ENCODE assay signal across 8 cellular contexts in the genomic region with DNA sequence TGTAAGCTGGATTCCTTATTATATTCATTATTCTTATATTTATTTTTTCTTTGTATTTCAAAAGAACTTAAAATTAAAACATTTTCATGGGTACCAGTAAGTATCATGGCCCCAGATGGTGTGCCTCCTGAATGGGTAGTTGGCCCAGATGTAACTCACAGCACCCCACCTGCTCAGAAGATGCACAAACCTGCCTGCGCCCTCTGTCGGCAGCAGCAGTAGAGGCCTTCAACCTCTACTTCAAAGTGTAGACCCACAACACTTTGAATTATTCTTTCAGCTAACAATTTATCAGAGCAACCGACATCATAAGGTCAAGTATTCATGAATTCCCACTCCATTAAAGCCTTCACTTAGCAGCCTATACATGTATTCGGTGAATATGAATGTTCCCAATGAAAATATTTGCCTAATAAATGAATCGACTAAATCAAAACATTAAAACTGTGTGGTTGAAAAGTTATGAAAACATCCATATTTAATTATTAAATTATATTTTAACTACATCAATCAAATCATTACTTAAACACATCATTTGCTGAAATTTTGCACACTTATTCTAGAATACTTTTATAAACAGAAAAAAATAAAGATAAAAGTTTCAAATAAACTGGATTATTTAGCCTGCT. TPM values are rescaled to one million over a fixed set of nuclear protein-coding genes. Genes with fewer than 3 reads are reported as not detected.
DNase-seq lines count a peak whose midpoint lies in the region; ATAC-seq and TF ChIP-seq lines count a peak whose summit lies in the region.

No MANE protein-coding gene starts in this region.

- no peak overlapping the region for H3K4me3 Mint-ChIP-seq in activated CD4-positive, alpha-beta T cell treated with anti-CD3 and anti-CD28 coated beads, Interleukin-2, amount 10 ng/mL, durations not matched to agents 24 days and 14 days
- no peak overlapping the region for H3K4me3 Mint-ChIP-seq in memory B cell

- H3K27me3 Mint-ChIP-seq in activated CD4-positive, alpha-beta T cell treated with anti-CD3 and anti-CD28 coated beads, Interleukin-2, amount 10 ng/mL, durations not matched to agents 24 days and 14 days = peaks cover 21% of the 10 kb centered on the region
- H3K27me3 Mint-ChIP-seq in memory B cell = peaks cover 7% of the 10 kb centered on the region

- H3K27ac Mint-ChIP-seq in activated CD4-positive, alpha-beta T cell treated with anti-CD3 and anti-CD28 coated beads, Interleukin-2, amount 10 ng/mL, durations not matched to agents 24 days and 14 days = no peak overlapping the region
- H3K27ac Mint-ChIP-seq in memory B cell = no peak overlapping the region

- ATAC-seq in HG03135 (IDR thresholded peaks at IDR 0.05; ENCODE audit: unreplicated experiment) (peak; percentile 83), memory B cell (ENCODE audit: low read depth) (peak; percentile 100)

- no peaks in the 10 kb centered on the region for H3K9me3 Mint-ChIP-seq in activated CD4-positive, alpha-beta T cell treated with anti-CD3 and anti-CD28 coated beads, Interleukin-2, amount 10 ng/mL, durations not matched to agents 24 days and 14 days
- no peaks in the 10 kb centered on the region for H3K9me3 Mint-ChIP-seq in memory B cell

- no peaks in the 10 kb centered on the region for H3K36me3 Mint-ChIP-seq in activated CD4-positive, alpha-beta T cell treated with anti-CD3 and anti-CD28 coated beads, Interleukin-2, amount 10 ng/mL, durations not matched to agents 24 days and 14 days (ENCODE audit: low read depth)
- no peaks in the 10 kb centered on the region for H3K36me3 Mint-ChIP-seq in memory B cell

- intact Hi-C loops in activated CD4-positive, alpha-beta T cell treated with anti-CD3 and anti-CD28 coated beads, Interleukin-2, amount 10 ng/mL, durations not matched to agents 24 days and 14 days (cut with micrococcal nuclease) = loop anchor here (2.0 to 5.0 kb wide), 3 partner anchors 116 to 224 kb away; a partner anchor contains a TSS

- no peaks in the 10 kb centered on the region for H3K4me1 Mint-ChIP-seq in activated CD4-positive, alpha-beta T cell treated with anti-CD3 and anti-CD28 coated beads, Interleukin-2, amount 10 ng/mL, durations not matched to agents 24 days and 14 days
- H3K4me1 Mint-ChIP-seq in memory B cell = no peaks in the 10 kb centered on the region

- peak; percentile 92 for TF ChIP-seq CTCF in GM10266 (IDR thresholded peaks at IDR 0.05; ENCODE audit: control insufficient read depth, insufficient read depth, low read depth, missing control alignments)

- DNase-seq in GM10266 (ENCODE audit: extremely low spot score) (peak; percentile 73), NCI-H446 (lab: John Stamatoyannopoulos, UW) (peak; percentile 39 to 76), dedifferentiated amniotic fluid mesenchymal stem cell (ENCODE audit: extremely low spot score) (peak; percentile 49), memory B cell (ENCODE audit: low spot score in 2 of 2) (peak; percentile 65 to 75), KG1 (lab: John Stamatoyannopoulos, UW) (no peak)
- DNase-seq in activated CD4-positive, alpha-beta T cell treated with anti-CD3 and anti-CD28 coated beads, Interleukin-2, amount 10 ng/mL, durations not matched to agents 24 days and 14 days = peak; percentile 91
- peak; percentile 51 to 52 for DNase-seq in stimulated activated CD8-positive, alpha-beta memory T cell treated with anti-CD3 and anti-CD28 coated beads, Interleukin-4, amount 100 ng/mL, for 4 hours (ENCODE audit: low read depth in 2 of 2, low spot score in 1 of 2)

RNA-seq across cellular contexts. Expression of a gene that starts 25.4 kb away (rescaled TPM):
- 5.5 and 5.8 TPM in 2 replicates for total RNA-seq in activated CD4-positive, alpha-beta T cell treated with anti-CD3 and anti-CD28 coated beads, Interleukin-2, amount 10 ng/mL, durations not matched to agents 24 days and 14 days

RNA-seq across cellular contexts. Expression of a gene that starts 52.4 kb away (rescaled TPM):
- not detected in 2 replicates for total RNA-seq in activated CD4-positive, alpha-beta T cell treated with anti-CD3 and anti-CD28 coated beads, Interleukin-2, amount 10 ng/mL, durations not matched to agents 24 days and 14 days
